Comparison of ENCODE assay signal across 9 cellular contexts in genomic region chr2:219737270-219737691, GRCh38.
DNase-seq lines count a peak whose midpoint lies in the region; ATAC-seq and TF ChIP-seq lines count a peak whose summit lies in the region.
"Had no signal": no experiment of that assay in that cellular context is flagged by ENCODE, and none has a peak within 500 bp of the region (broad histone marks: within the 10 kb centered on the region; RNA-seq: fewer than 3 reads in every experiment).

No MANE protein-coding gene starts in this region.

- H3K4ac ChIP-seq in IMR-90 (ENCODE audit: low read depth, low read length) = no peak overlapping the region

- TF ChIP-seq POLR2A in IMR-90 (IDR thresholded peaks at IDR 0.05; ENCODE audit: low read depth, low read length) (no peak), adrenal gland (IDR thresholded peaks at IDR 0.05) (no peak), sigmoid colon (IDR thresholded peaks at IDR 0.05) (no peak)

- in situ Hi-C loops in IMR-90 (cut with MboI; ENCODE audit: low sequenced_read_pairs) = no loop called here

- H3K36me3 ChIP-seq in IMR-90 (ENCODE audit: control insufficient read depth, insufficient read depth, low read length) = no peaks in the 10 kb centered on the region
- H3K36me3 ChIP-seq in adrenal gland (replicated peaks in 1 of 2) = no peaks in the 10 kb centered on the region
- H3K36me3 ChIP-seq in sigmoid colon = no peaks in the 10 kb centered on the region

- WGBS in IMR-90 (ENCODE audit: extremely low coverage in 2 of 2, insufficient read length in 1 of 2), 2 experiments = no CpG with 5 or more reads among the region's 4 CpGs
- 19 to 48% (median 45%) methylated on average over 4 of the region's 4 CpGs for WGBS in adrenal gland, 4 donors
- WGBS in sigmoid colon, 2 donors = 78 to 80% methylated on average over 4 of the region's 4 CpGs

- H3K18ac ChIP-seq in IMR-90 (ENCODE audit: low read depth, low read length) = no peak overlapping the region

- TF ChIP-seq EP300 in sigmoid colon (IDR thresholded peaks at IDR 0.05) = no peak

- H3K9me3 ChIP-seq in IMR-90 (ENCODE audit: control insufficient read depth, insufficient read depth, low read length) (no peaks in the 10 kb centered on the region), adrenal gland (replicated peaks in 1 of 3) (no peaks in the 10 kb centered on the region), sigmoid colon (no peaks in the 10 kb centered on the region)

- H2AK5ac ChIP-seq in IMR-90 (ENCODE audit: low read depth, low read length) = no peak overlapping the region

- intact Hi-C loops in IMR-90 (cut with micrococcal nuclease) = loop anchor here (2.0 to 10.0 kb wide), 8 partner anchors 260 to 1368 kb away; no protein-coding TSS in a partner anchor
- intact Hi-C loops in adrenal gland (cut with DNase I) = loop anchor here in 1 of 2 donors (5.0 kb wide), 1 partner anchor 1835 kb away; the partner anchor contains the start of gene EPHA4
- intact Hi-C loops in sigmoid colon (cut with DNase I) = loop anchor here (2.0 to 5.0 kb wide), 2 partner anchors 1655 to 1836 kb away; partner anchors contain the start of gene EPHA4

- DNase-seq in Ammon's horn (ENCODE audit: low spot score) = peak; percentile 62
- peak; percentile 43 for DNase-seq in IMR-90
- DNase-seq in adrenal gland = peak in 4 of 7 donors; percentile 17 to 56 (median 24)
- DNase-seq in iris pigment epithelial cell (ENCODE audit: low read depth) = peak; percentile 21
- no peak for DNase-seq in NCI-H226
- DNase-seq in sigmoid colon = no peak
- DNase-seq: activated CD4-positive, alpha-beta memory T cell treated with anti-CD3 and anti-CD28 coated beads, Interleukin-2, amount 10 ng/mL, durations not matched to agents 7 days and 5 days had no signal

- no peaks in the 10 kb centered on the region for H3K79me1 ChIP-seq in IMR-90 (ENCODE audit: low read depth in 1 of 2, low read length in 2 of 2)

- ATAC-seq in IMR-90 (ENCODE audit: low read depth) (peak; percentile 72), HG02759 (IDR thresholded peaks at IDR 0.05; ENCODE audit: unreplicated experiment) (no peak), HG03342 (IDR thresholded peaks at IDR 0.05; ENCODE audit: unreplicated experiment) (no peak)

- no peaks in the 10 kb centered on the region for H3K4me1 ChIP-seq in IMR-90 (ENCODE audit: control insufficient read depth, insufficient read depth, low read length)
- no peaks in the 10 kb centered on the region for H3K4me1 ChIP-seq in adrenal gland (replicated peaks in 1 of 2)
- no peaks in the 10 kb centered on the region for H3K4me1 ChIP-seq in sigmoid colon

- H2AK9ac ChIP-seq in IMR-90 (replicated peaks; ENCODE audit: low read depth, low read length, poor library complexity) = no peak overlapping the region

- no peak overlapping the region for H2BK20ac ChIP-seq in IMR-90 (ENCODE audit: low read depth, low read length)

- no peak overlapping the region for H2BK5ac ChIP-seq in IMR-90 (ENCODE audit: low read depth, low read length, poor library complexity, severe bottlenecking)

- H3K9ac ChIP-seq in IMR-90 (ENCODE audit: low read depth, low read length) = no peak overlapping the region

- CTCF ChIA-PET in IMR-90 (lab: Yijun Ruan, JAX) = interaction anchor here (0.6 to 1.4 kb wide), 5 partner anchors 15 to 1837 kb away, joined by 3 read pairs; no protein-coding TSS in a partner anchor

- no peak overlapping the region for H2BK15ac ChIP-seq in IMR-90 (ENCODE audit: low read depth, low read length)

- no peak overlapping the region for H3K14ac ChIP-seq in IMR-90 (replicated peaks; ENCODE audit: low read depth, low read length)

- no TSS peak for BruUV-seq in IMR-90 (replicated peaks; lab: Mats Ljungman, UMichigan)

- no peak overlapping the region for H3K4me2 ChIP-seq in IMR-90 (ENCODE audit: low read depth, low read length)

- H4K5ac ChIP-seq in IMR-90 (ENCODE audit: low read depth, low read length) = no peak overlapping the region

- no peak overlapping the region for H4K8ac ChIP-seq in IMR-90 (ENCODE audit: low read depth in 2 of 2, low read length in 2 of 2)

- no peak overlapping the region for H3K23ac ChIP-seq in IMR-90 (ENCODE audit: low read depth, low read length)

- H3K56ac ChIP-seq in IMR-90 (ENCODE audit: extremely low read depth, insufficient read depth, low read length) = no peak overlapping the region

- POLR2A ChIA-PET in IMR-90 (lab: Charles Lee; ENCODE audit: unreplicated experiment) = no interaction called here

- TF ChIP-seq CTCF in IMR-90 (conservative IDR thresholded peaks at IDR 0.05; ENCODE audit: low read depth, low read length) (peak; percentile 62), adrenal gland (IDR thresholded peaks at IDR 0.05) (peak in 3 of 6 experiments; percentile 11 to 35 (median 28)), sigmoid colon (IDR thresholded peaks at IDR 0.05) (peak in 1 of 4 experiments; percentile 20)

- H3K4me3 ChIP-seq in IMR-90 (ENCODE audit: insufficient read depth, low read depth, low read length) (no peak overlapping the region), adrenal gland (no peak overlapping the region), sigmoid colon (no peak overlapping the region)

- no peaks in the 10 kb centered on the region for H4K20me1 ChIP-seq in IMR-90 (ENCODE audit: insufficient read depth, low read length)

- H3K27me3 ChIP-seq in IMR-90 (ENCODE audit: control insufficient read depth, insufficient read depth, low read length) = peaks cover 4% of the 10 kb centered on the region; the same call in 1 of the 2 replicates
- no peaks in the 10 kb centered on the region for H3K27me3 ChIP-seq in adrenal gland
- no peaks in the 10 kb centered on the region for H3K27me3 ChIP-seq in sigmoid colon

- peak; percentile 67 for TF ChIP-seq RAD21 in IMR-90 (IDR thresholded peaks at IDR 0.05; ENCODE audit: low read length)

- no peaks in the 10 kb centered on the region; the same call in 1 of the 2 replicates for H3K9me1 ChIP-seq in IMR-90 (ENCODE audit: insufficient read depth, low read length)

- dilution Hi-C loops in IMR-90 (cut with HindIII; ENCODE audit: low sequenced_read_pairs, unreplicated experiment) = no loop called here

- no peak overlapping the region for H4K91ac ChIP-seq in IMR-90 (ENCODE audit: insufficient read depth, low read depth, low read length)

- H3K27ac ChIP-seq in IMR-90 (ENCODE audit: insufficient read depth, low read length) (no peak overlapping the region), adrenal gland (no peak overlapping the region), sigmoid colon (no peak overlapping the region)

- H2AFZ ChIP-seq in IMR-90 (replicated peaks; ENCODE audit: low read length, poor library complexity) = no peak overlapping the region

- no peak overlapping the region for H2BK120ac ChIP-seq in IMR-90 (ENCODE audit: low read depth, low read length)

TF ChIP-seq in IMR-90, 13 proteins besides CTCF, POLR2A, EP300 and RAD21:
- TF ChIP-seq SMC3 (IDR thresholded peaks at IDR 0.05; ENCODE audit: low read depth, low read length) = peak; percentile 56
- no peak for TF ChIP-seq USF2 (IDR thresholded peaks at IDR 0.05; ENCODE audit: low read depth, low read length)
TF ChIP-seq in IMR-90: peak in this region for 1.

Comparison
In these comparisons a context has a peak if more than half of its experiments do, and no peak if none do; other contexts are left out.
1. DNase-seq: peak in Ammon's horn (single experiment), IMR-90 (single experiment), adrenal gland (4 of 7) and iris pigment epithelial cell (single experiment); none in NCI-H226 (single experiment) and sigmoid colon (single experiment).